ENCODE assay signal across 22 cellular contexts in the genomic region with DNA sequence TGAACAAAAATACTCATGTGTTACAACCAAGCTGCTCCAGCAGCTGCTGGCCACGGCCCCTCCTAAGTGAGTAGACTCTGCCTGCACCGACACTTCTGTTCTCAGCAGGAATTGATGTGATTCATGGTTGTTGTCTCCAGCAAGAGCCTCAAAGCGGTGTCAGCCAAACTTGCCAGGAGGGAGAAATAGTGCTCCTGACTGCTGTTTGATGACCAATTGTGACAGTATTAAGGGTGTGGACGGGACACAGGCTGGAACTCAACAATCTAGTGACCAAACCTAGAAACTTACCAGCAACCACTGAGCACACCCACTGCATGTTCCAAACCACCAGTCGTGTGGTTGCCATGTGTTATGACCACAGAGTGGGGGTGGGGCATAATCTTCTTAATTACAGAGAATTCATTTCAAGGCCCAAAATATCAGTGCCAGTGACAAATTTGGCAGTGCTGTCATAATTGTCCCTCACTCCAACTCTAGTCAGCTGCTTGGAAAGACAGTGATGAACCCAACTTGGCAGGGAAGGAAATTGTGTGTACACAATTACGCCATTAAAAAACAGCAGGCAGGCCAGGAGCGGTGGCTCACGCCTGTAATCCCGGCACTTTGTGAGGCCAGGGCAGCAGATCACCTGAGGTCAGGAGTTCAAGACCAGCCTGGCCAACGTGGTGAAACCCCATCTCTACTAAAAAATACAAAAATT. TPM values are rescaled to one million over a fixed set of nuclear protein-coding genes. Genes with fewer than 3 reads are reported as not detected.
A peak's percentile ranks its signal among the peaks of the same experiment; 100 is the strongest.
DNase-seq lines count a peak whose midpoint lies in the region; ATAC-seq lines count a peak whose summit lies in the region.
"Had no signal": no experiment of that assay in that cellular context is flagged by ENCODE, and none has a peak within 500 bp of the region (broad histone marks: within the 10 kb centered on the region; RNA-seq: fewer than 3 reads in every experiment).

No MANE protein-coding gene starts in this region.

- peaks cover 21 to 32% of the 10 kb centered on the region in 2 donors for H3K4me1 Mint-ChIP-seq in immature natural killer cell
- peaks cover 23% of the 10 kb centered on the region for H3K4me1 Mint-ChIP-seq in T-helper 17 cell
- H3K4me1 Mint-ChIP-seq: GM23338; stimulated activated naive B cell treated with anti-CD40 and anti-IgM and Interleukin-4, amounts not matched to agents 10 μg/mL and 1 μg/mL and 100 μg/mL, for 72 hours had no signal

- no peak for ATAC-seq in T-helper 17 cell
- ATAC-seq: A549; GM23338; left cardiac atrium; SK-N-SH treated with all-trans-retinoic acid at 6 μM for 48 hours; stimulated activated naive B cell treated with anti-CD40 and anti-IgM and Interleukin-4, amounts not matched to agents 10 μg/mL and 1 μg/mL and 100 μg/mL, for 72 hours had no signal

- in situ Hi-C loops in HAP-1 (cut with MboI; ENCODE audit: low sequenced_read_pairs), result no loop called here

- H3K27me3 ChIP-seq in HAP-1 (ENCODE audit: low read depth), result peaks cover 2% of the 10 kb centered on the region; the same call in 1 of the 2 replicates
- H3K27me3 ChIP-seq: tibial nerve had no signal

- H3K9me3 ChIP-seq in T-helper 17 cell (ENCODE audit: control insufficient read depth, low read length, poor library complexity, severe bottlenecking), result no peaks in the 10 kb centered on the region
- no peaks in the 10 kb centered on the region for H3K9me3 ChIP-seq in HAP-1
- H3K9me3 ChIP-seq: A549, tibial nerve had no signal

- no peaks in the 10 kb centered on the region for H3K36me3 ChIP-seq in HAP-1 (replicated peaks)
- H3K36me3 ChIP-seq: tibial nerve had no signal

- H3K9me3 Mint-ChIP-seq in immature natural killer cell, result peaks cover 0 to 4% (median 0%) of the 10 kb centered on the region in 6 donors
- H3K9me3 Mint-ChIP-seq: activated naive CD4-positive, alpha-beta T cell treated with anti-CD3 and anti-CD28 coated beads for 36 hours; CD8-positive, alpha-beta memory T cell; GM23338; stimulated activated naive B cell treated with anti-CD40 and anti-IgM and Interleukin-4, amounts not matched to agents 10 μg/mL and 1 μg/mL and 100 μg/mL, for 72 hours had no signal

- H3K36me3 Mint-ChIP-seq in immature natural killer cell, result no peaks in the 10 kb centered on the region
- peaks cover 5% of the 10 kb centered on the region for H3K36me3 Mint-ChIP-seq in T-helper 17 cell (ENCODE audit: low read depth)
- H3K36me3 Mint-ChIP-seq: CD8-positive, alpha-beta memory T cell; stimulated activated naive B cell treated with anti-CD40 and anti-IgM and Interleukin-4, amounts not matched to agents 10 μg/mL and 1 μg/mL and 100 μg/mL, for 72 hours had no signal

- H3K27me3 Mint-ChIP-seq in immature natural killer cell (ENCODE audit: low read depth in 3 of 3) (peaks cover 2 to 5% (median 4%) of the 10 kb centered on the region in 3 donors), T-helper 17 cell (peaks cover 8% of the 10 kb centered on the region)

- peak overlapping the region; percentile 15 to 72 (median 49) for H3K4me3 Mint-ChIP-seq in immature natural killer cell
- no peak overlapping the region for H3K4me3 Mint-ChIP-seq in T-helper 17 cell
- H3K4me3 Mint-ChIP-seq: activated naive CD4-positive, alpha-beta T cell treated with anti-CD3 and anti-CD28 coated beads for 36 hours; CD8-positive, alpha-beta memory T cell; GM23338; stimulated activated naive B cell treated with anti-CD40 and anti-IgM and Interleukin-4, amounts not matched to agents 10 μg/mL and 1 μg/mL and 100 μg/mL, for 72 hours had no signal

- H3K27ac Mint-ChIP-seq in immature natural killer cell (peak overlapping the region in 4 of 6 donors; percentile 8 to 69 (median 41)), T-helper 17 cell (no peak overlapping the region)
- H3K27ac Mint-ChIP-seq: activated naive CD4-positive, alpha-beta T cell treated with anti-CD3 and anti-CD28 coated beads for 36 hours; CD8-positive, alpha-beta memory T cell; GM23338; stimulated activated naive B cell treated with anti-CD40 and anti-IgM and Interleukin-4, amounts not matched to agents 10 μg/mL and 1 μg/mL and 100 μg/mL, for 72 hours had no signal

- DNase-seq in activated effector memory CD4-positive, alpha-beta T cell treated with anti-CD3 and anti-CD28 coated beads, Interleukin-2, amount 50 U/mL, for 16 hours, result peak; percentile 45
- no peak for DNase-seq in activated effector memory CD4-positive, alpha-beta T cell treated with Interleukin-2 at 50 U/mL for 16 hours
- DNase-seq in RPMI7951 (ENCODE audit: low read depth), result peak; percentile 36
- peak in 1 of 3 donors; percentile 9 for DNase-seq in immature natural killer cell
- DNase-seq in ureter (ENCODE audit: low spot score), result peak; percentile 12
- no peak for DNase-seq in stimulated activated CD4-positive, alpha-beta T cell treated with anti-CD3 and anti-CD28 coated beads, Interleukin-2, amount 100 ng/mL, for 24 hours
- DNase-seq in T-helper 17 cell, result no peak
- DNase-seq in HAP-1 (ENCODE audit: low spot score in 2 of 2), result no peak
- DNase-seq: activated CD4-positive, alpha-beta T cell treated with anti-CD3 and anti-CD28 coated beads for 48 hours; activated naive CD4-positive, alpha-beta T cell treated with anti-CD3 and anti-CD28 coated beads for 36 hours; aorta; CD8-positive, alpha-beta memory T cell; DMS79 treated with DMSO at 0.1 percent for 48 hours; left cardiac atrium; NCI-H2029 treated with DMSO at 0.1 percent for 48 hours; NCI-H524 treated with DMSO at 0.1 percent for 48 hours; stimulated activated CD4-positive, alpha-beta T cell treated with anti-CD3 and anti-CD28 coated beads, Interleukin-15, amount 100 ng/mL, for 24 hours; stimulated activated naive B cell treated with anti-CD40 and anti-IgM and Interleukin-4, amounts not matched to agents 10 μg/mL and 1 μg/mL and 100 μg/mL, for 72 hours had no signal

- no peaks in the 10 kb centered on the region for H3K4me1 ChIP-seq in HAP-1
- H3K4me1 ChIP-seq: A549, tibial nerve had no signal

- no peak overlapping the region for H3K4me3 ChIP-seq in HAP-1
- H3K4me3 ChIP-seq: A549, GM23338, tibial nerve had no signal

RNA-seq across cellular contexts. Expression of a gene that starts 30.4 kb away (rescaled TPM):
- 10.2 and 10.4 TPM in 2 replicates for total RNA-seq in RPMI7951 (2014; rRNA removed; shearing (Covaris generic))
- not detected for polyA plus RNA-seq in immature natural killer cell
- total RNA-seq in ureter, result 8.9 TPM
- 10 to 100 TPM; 17.2 to 21.7 TPM for total RNA-seq in T-helper 17 cell
- total RNA-seq: GM23338 had no signal

Comparison
In these comparisons a context has a peak if more than half of its experiments do, and no peak if none do; other contexts are left out.
1. DNase-seq: peak in activated effector memory CD4-positive, alpha-beta T cell treated with anti-CD3 and anti-CD28 coated beads, Interleukin-2, amount 50 U/mL, for 16 hours (single experiment), RPMI7951 (single experiment) and ureter (single experiment); none in activated effector memory CD4-positive, alpha-beta T cell treated with Interleukin-2 at 50 U/mL for 16 hours (single experiment), stimulated activated CD4-positive, alpha-beta T cell treated with anti-CD3 and anti-CD28 coated beads, Interleukin-2, amount 100 ng/mL, for 24 hours (0 of 2), T-helper 17 cell (0 of 3) and HAP-1 (0 of 2).